8 cellular contexts compared by ENCODE assay signal in the genomic region with DNA sequence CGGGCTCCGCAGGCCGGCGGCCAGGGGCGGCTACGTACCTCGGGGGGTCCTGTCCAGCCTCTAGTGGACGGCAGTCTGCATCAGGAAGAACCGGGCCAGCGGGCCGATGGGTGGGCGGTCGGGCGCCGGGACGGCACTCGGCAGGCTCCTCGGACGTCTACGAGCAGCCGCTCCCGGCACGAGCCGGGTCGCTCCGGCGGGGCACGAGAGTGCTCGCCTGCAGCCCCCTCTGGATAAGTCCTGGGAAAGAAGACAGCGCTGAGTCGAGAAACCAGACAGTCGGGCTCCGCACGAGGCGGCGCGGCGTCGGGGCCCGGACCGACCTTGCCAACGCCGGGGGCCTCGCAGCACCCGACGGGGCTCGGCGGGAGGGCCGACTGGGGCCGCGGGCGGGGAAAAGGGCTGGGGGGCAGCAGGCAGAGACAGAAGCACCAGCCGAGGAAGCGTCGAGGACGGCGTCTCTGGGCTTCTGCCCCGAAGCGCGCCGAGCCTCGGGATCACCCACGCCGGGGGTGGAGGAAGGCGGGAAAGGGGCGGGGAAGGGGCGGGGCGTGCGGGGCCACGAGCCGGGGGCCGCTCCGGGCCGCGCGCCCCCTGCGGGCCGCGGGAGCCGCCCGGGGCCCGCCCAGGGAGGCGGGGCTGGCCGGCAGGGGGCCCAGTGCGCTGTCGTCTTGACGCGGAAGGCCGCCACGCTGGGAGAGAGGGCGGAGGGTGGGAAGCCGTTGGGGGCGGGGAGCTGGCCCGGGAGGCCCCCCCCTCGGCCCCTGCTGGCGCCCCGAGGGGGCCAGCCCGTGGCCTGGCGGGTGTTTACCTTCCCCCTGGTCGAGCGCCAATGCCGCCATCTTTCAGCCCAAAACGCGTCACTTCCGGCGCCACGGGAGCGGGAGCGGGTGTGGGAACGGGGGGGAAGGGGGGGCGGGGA. TPM values are rescaled to one million over a fixed set of nuclear protein-coding genes. Genes with fewer than 3 reads are reported as not detected.
DNase-seq lines count a peak whose midpoint lies in the region; ATAC-seq and TF ChIP-seq lines count a peak whose summit lies in the region.

No MANE protein-coding gene starts in this region.

- H3K27me3 ChIP-seq in upper lobe of right lung: no peaks in the 10 kb centered on the region

- H3K4me3 ChIP-seq in upper lobe of right lung: peak overlapping the region; percentile 68

- DNase-seq in GM13976 (ENCODE audit: low spot score) (peak; percentile 86), NCI-H128 (lab: John Stamatoyannopoulos, UW; ENCODE audit: unreplicated experiment) (peak; percentile 38), SW480 (ENCODE audit: low spot score) (peak; percentile 87), left cardiac atrium (peak; percentile 90), progenitor cell of endocrine pancreas (ENCODE audit: low spot score, unreplicated experiment) (peak; percentile 89), upper lobe of right lung (peak; percentile 93)

- WGBS in adipose tissue, 3 donors: 0 to 28% (median 0%) methylated on average over 16 to 99 of the region's 111 CpGs

- peak overlapping the region; percentile 91 for H3K27ac Mint-ChIP-seq in progenitor cell of endocrine pancreas

- TF ChIP-seq CTCF in GM13976 (IDR thresholded peaks at IDR 0.05; ENCODE audit: borderline replicate concordance, control extremely low read depth, extremely low read depth, insufficient read depth, missing control alignments) (no peak), progenitor cell of endocrine pancreas (IDR thresholded peaks at IDR 0.05; ENCODE audit: unreplicated experiment) (peak; percentile 43), upper lobe of right lung (IDR thresholded peaks at IDR 0.05) (peak; percentile 12)

- H3K27me3 Mint-ChIP-seq in progenitor cell of endocrine pancreas: no peaks in the 10 kb centered on the region

- peak overlapping the region; percentile 95 for H3K27ac ChIP-seq in adipose tissue (ENCODE audit: low read depth, low read length)
- peak overlapping the region; percentile 93 for H3K27ac ChIP-seq in upper lobe of right lung

- ATAC-seq in HG02759 (IDR thresholded peaks at IDR 0.05; ENCODE audit: unreplicated experiment) (peak; percentile 93), left cardiac atrium (peak; percentile 94 to 96), upper lobe of right lung (peak; percentile 98)

- H3K4me1 ChIP-seq in upper lobe of right lung: no peaks in the 10 kb centered on the region

- H3K9me3 ChIP-seq in upper lobe of right lung: no peaks in the 10 kb centered on the region

- in situ Hi-C loops in GM13976 (cut with MboI; ENCODE audit: low sequenced_read_pairs, unreplicated experiment): no loop called here

- no peaks in the 10 kb centered on the region for H3K36me3 ChIP-seq in upper lobe of right lung

- peaks cover 5% of the 10 kb centered on the region for H3K36me3 Mint-ChIP-seq in progenitor cell of endocrine pancreas (ENCODE audit: insufficient read depth)

- peak overlapping the region; percentile 92 for H3K4me3 Mint-ChIP-seq in progenitor cell of endocrine pancreas (ENCODE audit: low read depth)

- peaks cover 10% of the 10 kb centered on the region for H3K4me1 Mint-ChIP-seq in progenitor cell of endocrine pancreas (ENCODE audit: low read depth)

- no peaks in the 10 kb centered on the region for H3K9me3 Mint-ChIP-seq in progenitor cell of endocrine pancreas (ENCODE audit: low read depth)

- intact Hi-C loops in left cardiac atrium (cut with DNase I) (loop anchor here in 1 of 2 donors (5.0 to 10.0 kb wide), 2 partner anchors 118 to 240 kb away; partner anchors contain the start of genes APOO, CXorf58 and SAT1), upper lobe of right lung (cut with DNase I) (no loop called here)

RNA-seq across cellular contexts. Expression of gene KLHL15, which starts 1.9 kb away (rescaled TPM):
- 10 to 100 TPM in 1 of 3 donors, 1 to 10 TPM in 2; 2.2 to 14.3 (median 4.5) TPM for polyA plus RNA-seq in adipose tissue
- total RNA-seq in left cardiac atrium (1 to 10 TPM; 4.8 to 6.0 TPM), progenitor cell of endocrine pancreas (16.0 and 16.2 TPM in 2 replicates), upper lobe of right lung (7.1 TPM)

RNA-seq across cellular contexts. Expression of gene EIF2S3, which starts 29.7 kb away (rescaled TPM):
- polyA plus RNA-seq in adipose tissue: 10 to 100 TPM; 64.1 to 84.6 (median 83.4) TPM
- total RNA-seq in left cardiac atrium (10 to 100 TPM; 69.7 to 98.0 TPM), progenitor cell of endocrine pancreas (473 and 501 TPM in 2 replicates), upper lobe of right lung (135 TPM)

Comparison
In these comparisons a context has a peak if more than half of its experiments do, and no peak if none do; other contexts are left out.
1. Peak in every context shown above with its lines: DNase-seq, ATAC-seq, H3K4me3 ChIP-seq and H3K27ac ChIP-seq.
2. DNase-seq: peak in every context shown above with its lines; median percentile 93 in upper lobe of right lung; 90 in left cardiac atrium; 89 in progenitor cell of endocrine pancreas; 87 in SW480; 86 in GM13976; 38 in NCI-H128.